20 cellular contexts compared by ENCODE assay signal in genomic region chr4:386708-387105, GRCh38.
"Had no signal": no experiment of that assay in that cellular context is flagged by ENCODE, and none has a peak within 500 bp of the region (broad histone marks: within the 10 kb centered on the region; RNA-seq: fewer than 3 reads in every experiment).

No MANE protein-coding gene starts in this region.

- H3K4me3 ChIP-seq: cardiac muscle cell, left ventricle myocardium inferior, right atrium auricular region, skin epidermis, upper lobe of left lung had no signal

- FAIRE-seq: kidney, TTC549 had no signal

- H3K27ac Mint-ChIP-seq: activated CD4-positive, alpha-beta T cell treated with anti-CD3 and anti-CD28 coated beads, Interleukin-2, amount 10 ng/mL, durations not matched to agents 24 days and 14 days; activated CD8-positive, alpha-beta T cell treated with anti-CD3 and anti-CD28 coated beads, Interleukin-2, amount 10 ng/mL, durations not matched to agents 7 days and 5 days; activated T-helper 1 cell treated with anti-CD3 and anti-CD28 coated beads, Interleukin-12 subunit alpha, Interleukin-12 subunit beta, Interleukin-2, Interleukin-4 antibody, amounts not matched to agents 30 ng/mL and 10 ng/mL and 1 ng/mL, durations not matched to agents 14 hours and 24 hours and 36 hours; memory B cell; natural killer cell had no signal

- H3K27ac ChIP-seq: cardiac muscle cell, epithelial cell of prostate, gastroesophageal sphincter, left ventricle myocardium inferior, right atrium auricular region, skin epidermis, upper lobe of left lung had no signal

- DNase-seq: activated CD4-positive, alpha-beta T cell treated with anti-CD3 and anti-CD28 coated beads, Interleukin-2, amount 10 ng/mL, durations not matched to agents 24 days and 14 days; activated CD4-positive, CD25-positive, alpha-beta regulatory T cell; activated CD8-positive, alpha-beta memory T cell treated with anti-CD3 and anti-CD28 coated beads, Interleukin-2, amount 50 U/mL, for 4 hours; activated CD8-positive, alpha-beta T cell treated with anti-CD3 and anti-CD28 coated beads, Interleukin-2, amount 10 ng/mL, durations not matched to agents 7 days and 5 days; activated naive CD4-positive, alpha-beta T cell treated with Interleukin-2 at 50 U/mL for 16 hours; aorta; kidney; left ventricle myocardium inferior; natural killer cell; stimulated activated CD4-positive, alpha-beta T cell treated with anti-CD3 and anti-CD28 coated beads, Interleukin-4, amount 100 ng/mL, for 24 hours; stimulated activated naive CD8-positive, alpha-beta T cell treated with anti-CD3 and anti-CD28 coated beads, Interleukin-15, Interleukin-2, amounts not matched to agents 100 U/mL and 50 U/mL, for 24 hours had no signal

- H3K27me3 Mint-ChIP-seq: activated CD4-positive, alpha-beta T cell treated with anti-CD3 and anti-CD28 coated beads, Interleukin-2, amount 10 ng/mL, durations not matched to agents 24 days and 14 days; memory B cell had no signal

- H3K4me1 ChIP-seq: gastroesophageal sphincter, left ventricle myocardium inferior, right atrium auricular region, upper lobe of left lung had no signal

- H3K4me3 Mint-ChIP-seq: activated CD4-positive, alpha-beta T cell treated with anti-CD3 and anti-CD28 coated beads, Interleukin-2, amount 10 ng/mL, durations not matched to agents 24 days and 14 days; activated CD8-positive, alpha-beta T cell treated with anti-CD3 and anti-CD28 coated beads, Interleukin-2, amount 10 ng/mL, durations not matched to agents 7 days and 5 days; activated T-helper 1 cell treated with anti-CD3 and anti-CD28 coated beads, Interleukin-12 subunit alpha, Interleukin-12 subunit beta, Interleukin-2, Interleukin-4 antibody, amounts not matched to agents 30 ng/mL and 10 ng/mL and 1 ng/mL, durations not matched to agents 14 hours and 24 hours and 36 hours; memory B cell; natural killer cell had no signal

- H3K27me3 ChIP-seq: cardiac muscle cell, gastroesophageal sphincter, right atrium auricular region, upper lobe of left lung had no signal

- ATAC-seq: activated CD8-positive, alpha-beta T cell treated with anti-CD3 and anti-CD28 coated beads, Interleukin-2, amount 10 ng/mL, durations not matched to agents 7 days and 5 days; gastroesophageal sphincter; natural killer cell; stimulated activated naive CD8-positive, alpha-beta T cell treated with anti-CD3 and anti-CD28 coated beads, Interleukin-15, Interleukin-2, amounts not matched to agents 100 U/mL and 50 U/mL, for 24 hours had no signal

- H3K36me3 ChIP-seq: cardiac muscle cell, gastroesophageal sphincter, right atrium auricular region, upper lobe of left lung had no signal
